Comparison of ENCODE assay signal across 1 cellular context in genomic region chr2:200396726-200397348, GRCh38.
TF ChIP-seq lines count a peak whose summit lies in the region.

No MANE protein-coding gene starts in this region.

TF ChIP-seq in GM12878, 131 proteins besides CTCF, POLR2A, EP300 and RAD21 (continued from another document):
- no peak for TF ChIP-seq ZNF274 (IDR thresholded peaks at IDR 0.05; ENCODE audit: insufficient read depth, insufficient read length)
